In genomic region chr11:95067042-95067827, GRCh38 we compare ENCODE assay signal across 1 cellular context.
TF ChIP-seq lines count a peak whose summit lies in the region.

No MANE protein-coding gene starts in this region.

TF ChIP-seq in HepG2, 621 proteins besides CTCF, POLR2A, EP300 and RAD21 (continued from another document and continues in another):
- TF ChIP-seq, protein P1, sequence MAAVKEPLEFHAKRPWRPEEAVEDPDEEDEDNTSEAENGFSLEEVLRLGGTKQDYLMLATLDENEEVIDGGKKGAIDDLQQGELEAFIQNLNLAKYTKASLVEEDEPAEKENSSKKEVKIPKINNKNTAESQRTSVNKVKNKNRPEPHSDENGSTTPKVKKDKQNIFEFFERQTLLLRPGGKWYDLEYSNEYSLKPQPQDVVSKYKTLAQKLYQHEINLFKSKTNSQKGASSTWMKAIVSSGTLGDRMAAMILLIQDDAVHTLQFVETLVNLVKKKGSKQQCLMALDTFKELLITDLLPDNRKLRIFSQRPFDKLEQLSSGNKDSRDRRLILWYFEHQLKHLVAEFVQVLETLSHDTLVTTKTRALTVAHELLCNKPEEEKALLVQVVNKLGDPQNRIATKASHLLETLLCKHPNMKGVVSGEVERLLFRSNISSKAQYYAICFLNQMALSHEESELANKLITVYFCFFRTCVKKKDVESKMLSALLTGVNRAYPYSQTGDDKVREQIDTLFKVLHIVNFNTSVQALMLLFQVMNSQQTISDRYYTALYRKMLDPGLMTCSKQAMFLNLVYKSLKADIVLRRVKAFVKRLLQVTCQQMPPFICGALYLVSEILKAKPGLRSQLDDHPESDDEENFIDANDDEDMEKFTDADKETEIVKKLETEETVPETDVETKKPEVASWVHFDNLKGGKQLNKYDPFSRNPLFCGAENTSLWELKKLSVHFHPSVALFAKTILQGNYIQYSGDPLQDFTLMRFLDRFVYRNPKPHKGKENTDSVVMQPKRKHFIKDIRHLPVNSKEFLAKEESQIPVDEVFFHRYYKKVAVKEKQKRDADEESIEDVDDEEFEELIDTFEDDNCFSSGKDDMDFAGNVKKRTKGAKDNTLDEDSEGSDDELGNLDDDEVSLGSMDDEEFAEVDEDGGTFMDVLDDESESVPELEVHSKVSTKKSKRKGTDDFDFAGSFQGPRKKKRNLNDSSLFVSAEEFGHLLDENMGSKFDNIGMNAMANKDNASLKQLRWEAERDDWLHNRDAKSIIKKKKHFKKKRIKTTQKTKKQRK (IDR thresholded peaks at IDR 0.05; ENCODE audit: low read length) = no peak
- TF ChIP-seq, protein P2, sequence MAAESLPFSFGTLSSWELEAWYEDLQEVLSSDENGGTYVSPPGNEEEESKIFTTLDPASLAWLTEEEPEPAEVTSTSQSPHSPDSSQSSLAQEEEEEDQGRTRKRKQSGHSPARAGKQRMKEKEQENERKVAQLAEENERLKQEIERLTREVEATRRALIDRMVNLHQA (CRISPR knock-in tag; IDR thresholded peaks at IDR 0.05) = no peak
- TF ChIP-seq ZFYVE20 (CRISPR knock-in tag; IDR thresholded peaks at IDR 0.05; ENCODE audit: borderline replicate concordance, low read depth) = no peak
- TF ChIP-seq ZC3H13 (CRISPR knock-in tag; IDR thresholded peaks at IDR 0.05) = peak; percentile 86
- TF ChIP-seq ZNF260 (CRISPR knock-in tag; IDR thresholded peaks at IDR 0.05; ENCODE audit: borderline replicate concordance, low read depth) = no peak
- TF ChIP-seq JUND (CRISPR knock-in tag; IDR thresholded peaks at IDR 0.05) = no peak
- no peak for TF ChIP-seq NFIB (CRISPR knock-in tag; IDR thresholded peaks at IDR 0.05; ENCODE audit: borderline replicate concordance)
- TF ChIP-seq, protein P3, sequence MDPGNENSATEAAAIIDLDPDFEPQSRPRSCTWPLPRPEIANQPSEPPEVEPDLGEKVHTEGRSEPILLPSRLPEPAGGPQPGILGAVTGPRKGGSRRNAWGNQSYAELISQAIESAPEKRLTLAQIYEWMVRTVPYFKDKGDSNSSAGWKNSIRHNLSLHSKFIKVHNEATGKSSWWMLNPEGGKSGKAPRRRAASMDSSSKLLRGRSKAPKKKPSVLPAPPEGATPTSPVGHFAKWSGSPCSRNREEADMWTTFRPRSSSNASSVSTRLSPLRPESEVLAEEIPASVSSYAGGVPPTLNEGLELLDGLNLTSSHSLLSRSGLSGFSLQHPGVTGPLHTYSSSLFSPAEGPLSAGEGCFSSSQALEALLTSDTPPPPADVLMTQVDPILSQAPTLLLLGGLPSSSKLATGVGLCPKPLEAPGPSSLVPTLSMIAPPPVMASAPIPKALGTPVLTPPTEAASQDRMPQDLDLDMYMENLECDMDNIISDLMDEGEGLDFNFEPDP (CRISPR knock-in tag; conservative IDR thresholded peaks at IDR 0.05) = no peak
- no peak for TF ChIP-seq ZNF263 (CRISPR knock-in tag; IDR thresholded peaks at IDR 0.05)
- TF ChIP-seq, protein P4, sequence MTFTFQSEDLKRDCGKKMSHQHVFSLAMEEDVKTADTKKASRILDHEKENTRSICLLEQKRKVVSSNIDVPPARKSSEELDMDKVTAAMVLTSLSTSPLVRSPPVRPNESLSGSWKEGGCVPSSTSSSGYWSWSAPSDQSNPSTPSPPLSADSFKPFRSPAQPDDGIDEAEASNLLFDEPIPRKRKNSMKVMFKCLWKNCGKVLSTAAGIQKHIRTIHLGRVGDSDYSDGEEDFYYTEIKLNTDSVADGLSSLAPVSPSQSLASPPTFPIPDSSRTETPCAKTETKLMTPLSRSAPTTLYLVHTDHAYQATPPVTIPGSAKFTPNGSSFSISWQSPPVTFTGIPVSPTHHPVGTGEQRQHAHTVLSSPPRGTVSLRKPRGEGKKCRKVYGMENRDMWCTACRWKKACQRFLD (CRISPR knock-in tag; IDR thresholded peaks at IDR 0.05; ENCODE audit: borderline replicate concordance) = 0 out of 2 replicates have a peak, but pooled peaks have one; percentile 33
- TF ChIP-seq SAFB2 (CRISPR knock-in tag; IDR thresholded peaks at IDR 0.05; ENCODE audit: borderline replicate concordance, low read depth) = no peak
- TF ChIP-seq, protein P5, sequence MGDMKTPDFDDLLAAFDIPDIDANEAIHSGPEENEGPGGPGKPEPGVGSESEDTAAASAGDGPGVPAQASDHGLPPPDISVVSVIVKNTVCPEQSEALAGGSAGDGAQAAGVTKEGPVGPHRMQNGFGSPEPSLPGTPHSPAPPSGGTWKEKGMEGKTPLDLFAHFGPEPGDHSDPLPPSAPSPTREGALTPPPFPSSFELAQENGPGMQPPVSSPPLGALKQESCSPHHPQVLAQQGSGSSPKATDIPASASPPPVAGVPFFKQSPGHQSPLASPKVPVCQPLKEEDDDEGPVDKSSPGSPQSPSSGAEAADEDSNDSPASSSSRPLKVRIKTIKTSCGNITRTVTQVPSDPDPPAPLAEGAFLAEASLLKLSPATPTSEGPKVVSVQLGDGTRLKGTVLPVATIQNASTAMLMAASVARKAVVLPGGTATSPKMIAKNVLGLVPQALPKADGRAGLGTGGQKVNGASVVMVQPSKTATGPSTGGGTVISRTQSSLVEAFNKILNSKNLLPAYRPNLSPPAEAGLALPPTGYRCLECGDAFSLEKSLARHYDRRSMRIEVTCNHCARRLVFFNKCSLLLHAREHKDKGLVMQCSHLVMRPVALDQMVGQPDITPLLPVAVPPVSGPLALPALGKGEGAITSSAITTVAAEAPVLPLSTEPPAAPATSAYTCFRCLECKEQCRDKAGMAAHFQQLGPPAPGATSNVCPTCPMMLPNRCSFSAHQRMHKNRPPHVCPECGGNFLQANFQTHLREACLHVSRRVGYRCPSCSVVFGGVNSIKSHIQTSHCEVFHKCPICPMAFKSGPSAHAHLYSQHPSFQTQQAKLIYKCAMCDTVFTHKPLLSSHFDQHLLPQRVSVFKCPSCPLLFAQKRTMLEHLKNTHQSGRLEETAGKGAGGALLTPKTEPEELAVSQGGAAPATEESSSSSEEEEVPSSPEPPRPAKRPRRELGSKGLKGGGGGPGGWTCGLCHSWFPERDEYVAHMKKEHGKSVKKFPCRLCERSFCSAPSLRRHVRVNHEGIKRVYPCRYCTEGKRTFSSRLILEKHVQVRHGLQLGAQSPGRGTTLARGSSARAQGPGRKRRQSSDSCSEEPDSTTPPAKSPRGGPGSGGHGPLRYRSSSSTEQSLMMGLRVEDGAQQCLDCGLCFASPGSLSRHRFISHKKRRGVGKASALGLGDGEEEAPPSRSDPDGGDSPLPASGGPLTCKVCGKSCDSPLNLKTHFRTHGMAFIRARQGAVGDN (CRISPR knock-in tag; IDR thresholded peaks at IDR 0.05) = peak; percentile 89
- peak; percentile 27; the same call in 1 of the 2 replicates for TF ChIP-seq GFI1 (CRISPR knock-in tag; IDR thresholded peaks at IDR 0.05; ENCODE audit: borderline replicate concordance)
- TF ChIP-seq RBM22 (optimal IDR thresholded peaks at IDR 0.05; ENCODE audit: low read length) = no peak
- TF ChIP-seq AKAP8 (CRISPR knock-in tag; IDR thresholded peaks at IDR 0.05) = no peak
- TF ChIP-seq, protein P6, sequence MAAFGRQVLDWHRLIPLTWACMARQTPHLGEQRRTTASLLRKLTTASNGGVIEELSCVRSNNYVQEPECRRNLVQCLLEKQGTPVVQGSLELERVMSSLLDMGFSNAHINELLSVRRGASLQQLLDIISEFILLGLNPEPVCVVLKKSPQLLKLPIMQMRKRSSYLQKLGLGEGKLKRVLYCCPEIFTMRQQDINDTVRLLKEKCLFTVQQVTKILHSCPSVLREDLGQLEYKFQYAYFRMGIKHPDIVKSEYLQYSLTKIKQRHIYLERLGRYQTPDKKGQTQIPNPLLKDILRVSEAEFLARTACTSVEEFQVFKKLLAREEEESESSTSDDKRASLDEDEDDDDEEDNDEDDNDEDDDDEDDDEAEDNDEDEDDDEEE (CRISPR knock-in tag; IDR thresholded peaks at IDR 0.05) = no peak
- no peak for TF ChIP-seq TBL1XR1 (IDR thresholded peaks at IDR 0.05; ENCODE audit: borderline replicate concordance, low read length, partially characterized antibody)
- no peak for TF ChIP-seq ATF1 (CRISPR knock-in tag; IDR thresholded peaks at IDR 0.05)
- peak; percentile 78 for TF ChIP-seq ELF4 (CRISPR knock-in tag; IDR thresholded peaks at IDR 0.05; ENCODE audit: borderline replicate concordance)
- TF ChIP-seq ZFP37 (CRISPR knock-in tag; IDR thresholded peaks at IDR 0.05; ENCODE audit: borderline replicate concordance) = no peak
- no peak; the same call in 1 of the 2 replicates for TF ChIP-seq KDM5A (IDR thresholded peaks at IDR 0.05; ENCODE audit: borderline replicate concordance, low read length)
- TF ChIP-seq SP1 (IDR thresholded peaks at IDR 0.05) = no peak
- peak; percentile 60; the same call in 1 of the 2 replicates for TF ChIP-seq SP1 (CRISPR knock-in tag; IDR thresholded peaks at IDR 0.05)
- TF ChIP-seq SALL1 (CRISPR knock-in tag; IDR thresholded peaks at IDR 0.05) = peak; percentile 78
- TF ChIP-seq ETV6 (CRISPR knock-in tag; conservative IDR thresholded peaks at IDR 0.05) = peak; percentile 18
- TF ChIP-seq CAMTA2 (CRISPR knock-in tag; IDR thresholded peaks at IDR 0.05; ENCODE audit: borderline replicate concordance) = no peak; the same call in 1 of the 2 replicates
- TF ChIP-seq ZBTB21 (CRISPR knock-in tag; IDR thresholded peaks at IDR 0.05) = 0 out of 2 replicates have a peak, but pooled peaks have one; percentile 12
- TF ChIP-seq U2AF1 (optimal IDR thresholded peaks at IDR 0.05; ENCODE audit: low read depth, low read length) = no peak
- no peak for TF ChIP-seq NBN (conservative IDR thresholded peaks at IDR 0.05)
- TF ChIP-seq PHF21A (CRISPR knock-in tag; IDR thresholded peaks at IDR 0.05) = peak; percentile 55
- no peak for TF ChIP-seq ZBTB20 (CRISPR knock-in tag; IDR thresholded peaks at IDR 0.05; ENCODE audit: borderline replicate concordance, low read depth)
- TF ChIP-seq ZNF530 (CRISPR knock-in tag; IDR thresholded peaks at IDR 0.05; ENCODE audit: low read depth) = no peak
- TF ChIP-seq, protein P7, sequence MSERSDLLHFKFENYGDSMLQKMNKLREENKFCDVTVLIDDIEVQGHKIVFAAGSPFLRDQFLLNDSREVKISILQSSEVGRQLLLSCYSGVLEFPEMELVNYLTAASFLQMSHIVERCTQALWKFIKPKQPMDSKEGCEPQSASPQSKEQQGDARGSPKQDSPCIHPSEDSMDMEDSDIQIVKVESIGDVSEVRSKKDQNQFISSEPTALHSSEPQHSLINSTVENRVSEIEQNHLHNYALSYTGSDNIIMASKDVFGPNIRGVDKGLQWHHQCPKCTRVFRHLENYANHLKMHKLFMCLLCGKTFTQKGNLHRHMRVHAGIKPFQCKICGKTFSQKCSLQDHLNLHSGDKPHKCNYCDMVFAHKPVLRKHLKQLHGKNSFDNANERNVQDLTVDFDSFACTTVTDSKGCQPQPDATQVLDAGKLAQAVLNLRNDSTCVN (CRISPR knock-in tag; IDR thresholded peaks at IDR 0.05; ENCODE audit: borderline replicate concordance) = no peak; the same call in 1 of the 2 replicates
- TF ChIP-seq CBFB (CRISPR knock-in tag; IDR thresholded peaks at IDR 0.05) = peak; percentile 5; the same call in 1 of the 2 replicates
- TF ChIP-seq, protein P8, sequence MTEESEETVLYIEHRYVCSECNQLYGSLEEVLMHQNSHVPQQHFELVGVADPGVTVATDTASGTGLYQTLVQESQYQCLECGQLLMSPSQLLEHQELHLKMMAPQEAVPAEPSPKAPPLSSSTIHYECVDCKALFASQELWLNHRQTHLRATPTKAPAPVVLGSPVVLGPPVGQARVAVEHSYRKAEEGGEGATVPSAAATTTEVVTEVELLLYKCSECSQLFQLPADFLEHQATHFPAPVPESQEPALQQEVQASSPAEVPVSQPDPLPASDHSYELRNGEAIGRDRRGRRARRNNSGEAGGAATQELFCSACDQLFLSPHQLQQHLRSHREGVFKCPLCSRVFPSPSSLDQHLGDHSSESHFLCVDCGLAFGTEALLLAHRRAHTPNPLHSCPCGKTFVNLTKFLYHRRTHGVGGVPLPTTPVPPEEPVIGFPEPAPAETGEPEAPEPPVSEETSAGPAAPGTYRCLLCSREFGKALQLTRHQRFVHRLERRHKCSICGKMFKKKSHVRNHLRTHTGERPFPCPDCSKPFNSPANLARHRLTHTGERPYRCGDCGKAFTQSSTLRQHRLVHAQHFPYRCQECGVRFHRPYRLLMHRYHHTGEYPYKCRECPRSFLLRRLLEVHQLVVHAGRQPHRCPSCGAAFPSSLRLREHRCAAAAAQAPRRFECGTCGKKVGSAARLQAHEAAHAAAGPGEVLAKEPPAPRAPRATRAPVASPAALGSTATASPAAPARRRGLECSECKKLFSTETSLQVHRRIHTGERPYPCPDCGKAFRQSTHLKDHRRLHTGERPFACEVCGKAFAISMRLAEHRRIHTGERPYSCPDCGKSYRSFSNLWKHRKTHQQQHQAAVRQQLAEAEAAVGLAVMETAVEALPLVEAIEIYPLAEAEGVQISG (CRISPR knock-in tag; IDR thresholded peaks at IDR 0.05) = peak; percentile 84
- TF ChIP-seq, protein P9, sequence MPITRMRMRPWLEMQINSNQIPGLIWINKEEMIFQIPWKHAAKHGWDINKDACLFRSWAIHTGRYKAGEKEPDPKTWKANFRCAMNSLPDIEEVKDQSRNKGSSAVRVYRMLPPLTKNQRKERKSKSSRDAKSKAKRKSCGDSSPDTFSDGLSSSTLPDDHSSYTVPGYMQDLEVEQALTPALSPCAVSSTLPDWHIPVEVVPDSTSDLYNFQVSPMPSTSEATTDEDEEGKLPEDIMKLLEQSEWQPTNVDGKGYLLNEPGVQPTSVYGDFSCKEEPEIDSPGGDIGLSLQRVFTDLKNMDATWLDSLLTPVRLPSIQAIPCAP (CRISPR knock-in tag; IDR thresholded peaks at IDR 0.05; ENCODE audit: low read depth) = no peak
- TF ChIP-seq ARNTL (CRISPR knock-in tag; IDR thresholded peaks at IDR 0.05) = peak; percentile 53; the same call in 1 of the 2 replicates
- TF ChIP-seq, protein P10, sequence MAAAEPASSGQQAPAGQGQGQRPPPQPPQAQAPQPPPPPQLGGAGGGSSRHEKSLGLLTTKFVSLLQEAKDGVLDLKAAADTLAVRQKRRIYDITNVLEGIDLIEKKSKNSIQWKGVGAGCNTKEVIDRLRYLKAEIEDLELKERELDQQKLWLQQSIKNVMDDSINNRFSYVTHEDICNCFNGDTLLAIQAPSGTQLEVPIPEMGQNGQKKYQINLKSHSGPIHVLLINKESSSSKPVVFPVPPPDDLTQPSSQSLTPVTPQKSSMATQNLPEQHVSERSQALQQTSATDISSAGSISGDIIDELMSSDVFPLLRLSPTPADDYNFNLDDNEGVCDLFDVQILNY (CRISPR knock-in tag; conservative IDR thresholded peaks at IDR 0.05) = no peak
